17 cellular contexts compared by ENCODE assay signal in genomic region chr6:63919556-63920110, GRCh38.
DNase-seq lines count a peak whose midpoint lies in the region; ATAC-seq and TF ChIP-seq lines count a peak whose summit lies in the region.
"Had no signal": no experiment of that assay in that cellular context is flagged by ENCODE, and none has a peak within 500 bp of the region (broad histone marks: within the 10 kb centered on the region; RNA-seq: fewer than 3 reads in every experiment).

No MANE protein-coding gene starts in this region.

- peaks cover 12% of the 10 kb centered on the region for H3K4me1 Mint-ChIP-seq in neural progenitor cell
- H3K4me1 Mint-ChIP-seq: CD4-positive, alpha-beta memory T cell had no signal

- H3K9me3 ChIP-seq in SK-N-SH = no peaks in the 10 kb centered on the region
- no peaks in the 10 kb centered on the region for H3K9me3 ChIP-seq in neural progenitor cell (ENCODE audit: low read depth)
- H3K9me3 ChIP-seq: A549 had no signal

- H3K79me2 ChIP-seq in SK-N-SH (ENCODE audit: insufficient read depth) = no peaks in the 10 kb centered on the region
- no peaks in the 10 kb centered on the region for H3K79me2 ChIP-seq in neural progenitor cell (ENCODE audit: low read depth)

- H3K27me3 ChIP-seq in SK-N-SH (ENCODE audit: insufficient read depth) = 0 out of 2 replicates have a peak, but pooled peaks cover 4% of the 10 kb centered on the region
- H3K27me3 ChIP-seq in neural progenitor cell = no peaks in the 10 kb centered on the region
- no peaks in the 10 kb centered on the region for H3K27me3 ChIP-seq in H7 (ENCODE audit: control insufficient read depth, insufficient read depth, low read length)
- H3K27me3 ChIP-seq: BLaER1 had no signal

- H3K36me3 ChIP-seq in SK-N-SH (replicated peaks in 1 of 2; ENCODE audit: control insufficient read depth in 1 of 2, insufficient read depth in 2 of 2, low read length in 1 of 2) = no peaks in the 10 kb centered on the region
- no peaks in the 10 kb centered on the region for H3K36me3 ChIP-seq in neural progenitor cell
- no peaks in the 10 kb centered on the region for H3K36me3 ChIP-seq in H7 (replicated peaks; ENCODE audit: control insufficient read depth, insufficient read depth, low read length)
- H3K36me3 ChIP-seq: BLaER1 had no signal

- H3K4me1 ChIP-seq in SK-N-SH (ENCODE audit: control insufficient read depth in 1 of 2, insufficient read depth in 2 of 2, low read depth in 1 of 2, low read length in 1 of 2) = peaks cover 0 to 6% of the 10 kb centered on the region in 2 experiments; a peak in 2 of 4 replicates
- H3K4me1 ChIP-seq in neural progenitor cell = peaks cover 11% of the 10 kb centered on the region
- H3K4me1 ChIP-seq: A549, BLaER1 had no signal

- ATAC-seq in SK-N-SH treated with all-trans-retinoic acid at 6 μM for 48 hours (no peak), left lobe of liver (peak; percentile 70), HG02885 (IDR thresholded peaks at IDR 0.05; ENCODE audit: poor library complexity, unreplicated experiment) (no peak)
- ATAC-seq: A549 had no signal

- POLR2A ChIA-PET in SK-N-SH (lab: Yijun Ruan, JAX) = no interaction called here

- TF ChIP-seq RAD21 in SK-N-SH (IDR thresholded peaks at IDR 0.05; ENCODE audit: low read length) = no peak

- H3K4me3 ChIP-seq in SK-N-SH (ENCODE audit: low read depth in 2 of 2, low read length in 1 of 2) (no peak overlapping the region), neural progenitor cell (no peak overlapping the region), H7 (ENCODE audit: insufficient read depth, low read depth, low read length) (no peak overlapping the region)
- H3K4me3 ChIP-seq: A549, BLaER1 had no signal

- H4K20me1 ChIP-seq in SK-N-SH (ENCODE audit: insufficient read depth) = no peaks in the 10 kb centered on the region
- H4K20me1 ChIP-seq in neural progenitor cell (ENCODE audit: low read depth) = no peaks in the 10 kb centered on the region
- H4K20me1 ChIP-seq: BLaER1 had no signal

- H3K9me2 ChIP-seq in SK-N-SH = no peaks in the 10 kb centered on the region

- no peaks in the 10 kb centered on the region for H3K27me3 Mint-ChIP-seq in neural progenitor cell (ENCODE audit: insufficient read depth, low read depth)
- H3K27me3 Mint-ChIP-seq: CD4-positive, alpha-beta memory T cell had no signal

- no peak for TF ChIP-seq EP300 in SK-N-SH (IDR thresholded peaks at IDR 0.05; ENCODE audit: borderline replicate concordance in 1 of 2, low read depth in 1 of 2, low read length in 1 of 2)

- peak overlapping the region; percentile 53 for H3K27ac Mint-ChIP-seq in neural progenitor cell
- H3K27ac Mint-ChIP-seq: CD4-positive, alpha-beta memory T cell had no signal

- H3K27ac ChIP-seq in SK-N-SH (ENCODE audit: low read depth in 2 of 2, low read length in 1 of 2) (no peak overlapping the region), neural progenitor cell (no peak overlapping the region)
- H3K27ac ChIP-seq: 22Rv1, A549, BLaER1 had no signal

- DNase-seq in SK-N-SH (peak; percentile 11), left lobe of liver (ENCODE audit: low spot score) (no peak), neural progenitor cell (ENCODE audit: low spot score) (no peak), H7 (no peak), Ammon's horn (ENCODE audit: low spot score) (no peak)
- DNase-seq: AML-193; CD4-positive, alpha-beta memory T cell; DMS153; DMS79; GDM1; HCEC 1CT had no signal

- no peak for TF ChIP-seq CTCF in SK-N-SH (IDR thresholded peaks at IDR 0.05)
- TF ChIP-seq CTCF in neural progenitor cell (IDR thresholded peaks at IDR 0.05) = no peak

- no peaks in the 10 kb centered on the region for H3K36me3 Mint-ChIP-seq in neural progenitor cell
- H3K36me3 Mint-ChIP-seq: CD14-positive monocyte; CD4-positive, alpha-beta memory T cell had no signal

- H2AFZ ChIP-seq in SK-N-SH (ENCODE audit: low read depth) = no peak overlapping the region
- peak overlapping the region; percentile 85 for H2AFZ ChIP-seq in neural progenitor cell (replicated peaks)

- 71% methylated on average over 7 of the region's 7 CpGs for WGBS in SK-N-SH (ENCODE audit: low lambda C conversion rate)

- H3F3A ChIP-seq in SK-N-SH (replicated peaks; ENCODE audit: insufficient read depth) = no peaks in the 10 kb centered on the region
- no peaks in the 10 kb centered on the region for H3F3A ChIP-seq in neural progenitor cell (ENCODE audit: low read depth)

- peaks cover 4% of the 10 kb centered on the region for H3K9me3 Mint-ChIP-seq in neural progenitor cell
- H3K9me3 Mint-ChIP-seq: CD4-positive, alpha-beta memory T cell had no signal

- CTCF ChIA-PET in SK-N-SH (lab: Yijun Ruan, JAX) = no interaction called here

- H3K4me3 Mint-ChIP-seq in neural progenitor cell = no peak overlapping the region
- H3K4me3 Mint-ChIP-seq: CD14-positive monocyte; CD4-positive, alpha-beta memory T cell had no signal

- H3K4me2 ChIP-seq in SK-N-SH (no peak overlapping the region), neural progenitor cell (no peak overlapping the region)
- H3K4me2 ChIP-seq: A549, BLaER1 had no signal

- H3K9ac ChIP-seq in SK-N-SH (no peak overlapping the region), neural progenitor cell (no peak overlapping the region)
- H3K9ac ChIP-seq: BLaER1 had no signal

TF ChIP-seq in SK-N-SH, 30 proteins besides CTCF, POLR2A, EP300 and RAD21 (continues in another document):
- TF ChIP-seq POLR2AphosphoS5 (IDR thresholded peaks at IDR 0.05; ENCODE audit: low read depth, low read length) = no peak
- TF ChIP-seq, protein P1, sequence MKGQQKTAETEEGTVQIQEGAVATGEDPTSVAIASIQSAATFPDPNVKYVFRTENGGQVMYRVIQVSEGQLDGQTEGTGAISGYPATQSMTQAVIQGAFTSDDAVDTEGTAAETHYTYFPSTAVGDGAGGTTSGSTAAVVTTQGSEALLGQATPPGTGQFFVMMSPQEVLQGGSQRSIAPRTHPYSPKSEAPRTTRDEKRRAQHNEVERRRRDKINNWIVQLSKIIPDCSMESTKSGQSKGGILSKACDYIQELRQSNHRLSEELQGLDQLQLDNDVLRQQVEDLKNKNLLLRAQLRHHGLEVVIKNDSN (IDR thresholded peaks at IDR 0.05; ENCODE audit: borderline replicate concordance, low read depth) = no peak
- no peak for TF ChIP-seq USF2 (IDR thresholded peaks at IDR 0.05; ENCODE audit: borderline replicate concordance, low read depth, low read length)
- TF ChIP-seq TEAD4 (IDR thresholded peaks at IDR 0.05; ENCODE audit: borderline replicate concordance, insufficient read depth) = no peak
- TF ChIP-seq MEF2A (IDR thresholded peaks at IDR 0.05; ENCODE audit: borderline replicate concordance, low read depth) = no peak
- no peak for TF ChIP-seq SIN3A (IDR thresholded peaks at IDR 0.05; ENCODE audit: borderline replicate concordance, low read depth, low read length)
- no peak for TF ChIP-seq EZH2phosphoT487 (IDR thresholded peaks at IDR 0.05; ENCODE audit: borderline replicate concordance, low read depth)
- no peak for TF ChIP-seq YY1 (IDR thresholded peaks at IDR 0.05; ENCODE audit: low read depth)
- no peak for TF ChIP-seq FOSL2 (IDR thresholded peaks at IDR 0.05; ENCODE audit: borderline replicate concordance, low read depth)

TF ChIP-seq in SK-N-SH treated with all-trans-retinoic acid at 6 μM for 48 hours, 23 proteins besides CTCF, POLR2A, EP300 and RAD21:
- TF ChIP-seq CSRNP3 (CRISPR knock-in tag; IDR thresholded peaks at IDR 0.05) (no peak), OSR1 (CRISPR knock-in tag; IDR thresholded peaks at IDR 0.05) (no peak), CSDC2 (CRISPR knock-in tag; IDR thresholded peaks at IDR 0.05) (no peak), TCF4 (CRISPR knock-in tag; IDR thresholded peaks at IDR 0.05; ENCODE audit: borderline replicate concordance) (no peak)
